12 cellular contexts compared by ENCODE assay signal in genomic region chr12:77615331-77615730, GRCh38.
DNase-seq lines count a peak whose midpoint lies in the region; ATAC-seq and TF ChIP-seq lines count a peak whose summit lies in the region.
"Had no signal": no experiment of that assay in that cellular context is flagged by ENCODE, and none has a peak within 500 bp of the region (broad histone marks: within the 10 kb centered on the region; RNA-seq: fewer than 3 reads in every experiment).

No MANE protein-coding gene starts in this region.

- peaks cover 2% of the 10 kb centered on the region for H3K36me3 Mint-ChIP-seq in neural crest cell (ENCODE audit: low read depth)
- H3K36me3 Mint-ChIP-seq in activated CD8-positive, alpha-beta T cell treated with anti-CD3 and anti-CD28 coated beads for 36 hours (ENCODE audit: low read depth), result no peaks in the 10 kb centered on the region

- TF ChIP-seq CTCF in NB4 (IDR thresholded peaks at IDR 0.05; ENCODE audit: low read depth, low read length) (peak; percentile 45), brain microvascular endothelial cell (IDR thresholded peaks at IDR 0.05; ENCODE audit: low read depth, low read length, missing control alignments) (peak; percentile 63), neural crest cell (conservative IDR thresholded peaks at IDR 0.05) (peak; percentile 36)
- no peak for TF ChIP-seq CTCF in activated CD8-positive, alpha-beta T cell treated with anti-CD3 and anti-CD28 coated beads for 36 hours (IDR thresholded peaks at IDR 0.05)

- H3K4me3 Mint-ChIP-seq in neural crest cell, result no peak overlapping the region
- H3K4me3 Mint-ChIP-seq in activated CD8-positive, alpha-beta T cell treated with anti-CD3 and anti-CD28 coated beads for 36 hours, result no peak overlapping the region

- DNase-seq in DMS 273 (lab: John Stamatoyannopoulos, UW; ENCODE audit: unreplicated experiment) (peak; percentile 5), DMS 273 treated with DMSO at 0.1 percent for 48 hours (lab: John Stamatoyannopoulos, UW) (no peak), NB4 (ENCODE audit: low read depth) (peak; percentile 28), brain microvascular endothelial cell (peak; percentile 39), neural crest cell (ENCODE audit: low read depth, low spot score) (no peak), NCI-H1105 (lab: John Stamatoyannopoulos, UW) (no peak)
- no peak for DNase-seq in activated CD8-positive, alpha-beta T cell treated with anti-CD3 and anti-CD28 coated beads for 36 hours
- DNase-seq: activated CD4-positive, alpha-beta T cell treated with anti-CD3 and anti-CD28 coated beads for 4 hours; activated naive CD4-positive, alpha-beta T cell; NCI-H2107 had no signal

- in situ Hi-C loops in brain microvascular endothelial cell (cut with HindIII; ENCODE audit: low pct_ligation_motif_present, low sequenced_read_pairs), result no loop called here

- POLR2A ChIA-PET in activated CD8-positive, alpha-beta T cell treated with anti-CD3 and anti-CD28 coated beads for 36 hours (lab: Charles Lee), result no interaction called here

- ATAC-seq in activated CD8-positive, alpha-beta T cell treated with anti-CD3 and anti-CD28 coated beads for 36 hours, result no peak
- ATAC-seq in HG03196 (IDR thresholded peaks at IDR 0.05; ENCODE audit: unreplicated experiment), result no peak

- H3K9me3 Mint-ChIP-seq in neural crest cell, result peaks cover 9% of the 10 kb centered on the region
- H3K9me3 Mint-ChIP-seq in activated CD8-positive, alpha-beta T cell treated with anti-CD3 and anti-CD28 coated beads for 36 hours, result peaks cover 12% of the 10 kb centered on the region

- peaks cover 37% of the 10 kb centered on the region for H3K4me1 Mint-ChIP-seq in neural crest cell
- no peaks in the 10 kb centered on the region for H3K4me1 Mint-ChIP-seq in activated CD8-positive, alpha-beta T cell treated with anti-CD3 and anti-CD28 coated beads for 36 hours (ENCODE audit: low read depth)

- no peak for TF ChIP-seq POLR2A in NB4 (IDR thresholded peaks at IDR 0.05; ENCODE audit: extremely low read depth, insufficient read length)

- intact Hi-C loops in activated CD8-positive, alpha-beta T cell treated with anti-CD3 and anti-CD28 coated beads for 36 hours (cut with micrococcal nuclease), result no loop called here

- H3K27me3 Mint-ChIP-seq in neural crest cell (ENCODE audit: low read depth), result no peaks in the 10 kb centered on the region
- H3K27me3 Mint-ChIP-seq in activated CD8-positive, alpha-beta T cell treated with anti-CD3 and anti-CD28 coated beads for 36 hours, result no peaks in the 10 kb centered on the region

- no peaks in the 10 kb centered on the region for H3K27me3 ChIP-seq in brain microvascular endothelial cell (replicated peaks)

- H3K36me3 ChIP-seq in brain microvascular endothelial cell (replicated peaks), result no peaks in the 10 kb centered on the region

- H3K27ac ChIP-seq in brain microvascular endothelial cell, result no peak overlapping the region
- H3K27ac ChIP-seq: skin epidermis had no signal

- CTCF ChIA-PET in activated CD8-positive, alpha-beta T cell treated with anti-CD3 and anti-CD28 coated beads for 36 hours (lab: Charles Lee), result no interaction called here

- no peak overlapping the region for H3K4me3 ChIP-seq in NB4 (ENCODE audit: low read depth, low read length)
- no peak overlapping the region for H3K4me3 ChIP-seq in brain microvascular endothelial cell (ENCODE audit: low read depth, low read length)
- H3K4me3 ChIP-seq: skin epidermis had no signal

- H3K27ac Mint-ChIP-seq in neural crest cell (ENCODE audit: unreplicated experiment), result no peak overlapping the region
- no peak overlapping the region for H3K27ac Mint-ChIP-seq in activated CD8-positive, alpha-beta T cell treated with anti-CD3 and anti-CD28 coated beads for 36 hours

Comparison
In these comparisons a context has a peak if more than half of its experiments do, and no peak if none do; other contexts are left out.
1. DNase-seq: peak in DMS 273 (single experiment), NB4 (single experiment) and brain microvascular endothelial cell (single experiment); none in DMS 273 treated with DMSO at 0.1 percent for 48 hours (single experiment), neural crest cell (single experiment), activated CD8-positive, alpha-beta T cell treated with anti-CD3 and anti-CD28 coated beads for 36 hours (single experiment) and NCI-H1105 (single experiment).